In the genomic region with DNA sequence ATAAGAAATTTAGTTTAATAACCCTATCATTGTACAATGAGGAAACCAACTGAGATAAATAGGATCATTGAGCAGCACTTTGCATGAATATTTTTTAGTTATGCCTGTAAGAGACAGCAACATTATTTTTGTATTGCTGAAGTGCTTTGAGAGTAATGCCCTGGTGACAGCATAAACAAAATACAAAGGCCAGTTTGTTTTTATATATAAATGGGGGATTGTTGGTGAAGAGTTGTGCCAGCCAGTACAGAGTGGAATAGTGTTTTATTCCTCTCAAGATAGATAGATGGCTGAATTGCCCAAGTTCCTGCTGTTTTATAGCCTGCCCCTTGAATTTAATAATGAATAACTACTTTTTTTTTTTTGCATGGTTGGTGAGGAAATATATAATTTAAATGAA, we compare ENCODE assay signal across 25 cellular contexts.
"Had no signal": no experiment of that assay in that cellular context is flagged by ENCODE, and none has a peak within 500 bp of the region (broad histone marks: within the 10 kb centered on the region; RNA-seq: fewer than 3 reads in every experiment).

No MANE protein-coding gene starts in this region.

- ATAC-seq: activated naive CD4-positive, alpha-beta T cell treated with anti-CD3 and anti-CD28 coated beads, Interleukin-2, amount 50 U/mL, for 72 hours; activated naive CD8-positive, alpha-beta T cell treated with anti-CD3 and anti-CD28 coated beads, Interleukin-2, amount 50 U/mL, for 24 hours; activated T-cell treated with anti-CD3 and anti-CD28 coated beads, Interleukin-2, amount 50 U/mL, for 4 hours; body of pancreas; T-cell had no signal

- H3K4me1 ChIP-seq: ascending aorta, body of pancreas, Peyer's patch, SJSA1 had no signal

- H3K27me3 ChIP-seq: ascending aorta, body of pancreas, Peyer's patch, SJSA1 had no signal

- DNase-seq: activated B cell treated with CpG ODN at 0.5 μM for 24 hours; activated CD4-positive, alpha-beta T cell treated with anti-CD3 and anti-CD28 coated beads for 1 hour; activated CD4-positive, alpha-beta T cell treated with anti-CD3 and anti-CD28 coated beads, Interleukin-2, amount 10 ng/mL, durations not matched to agents 24 days and 14 days; activated CD4-positive, alpha-beta T cell treated with anti-CD3 and anti-CD28 coated beads, Interleukin-2, amount 50 U/mL, for 48 hours; activated CD8-positive, alpha-beta memory T cell treated with anti-CD3 and anti-CD28 coated beads for 24 hours; activated effector memory CD4-positive, alpha-beta T cell treated with anti-CD3 and anti-CD28 coated beads, Interleukin-2, amount 50 U/mL, for 16 hours; activated naive CD4-positive, alpha-beta T cell treated with Interleukin-2 at 50 U/mL for 16 hours; activated naive CD8-positive, alpha-beta T cell treated with anti-CD3 and anti-CD28 coated beads, Interleukin-2, amount 50 U/mL, for 24 hours; activated T-cell treated with anti-CD3 and anti-CD28 coated beads, Interleukin-2, amount 50 U/mL, for 4 hours; amniotic stem cell; body of pancreas; KG1; NCI-H1092; NCI-H1930; NCI-H2107; NCI-H510A treated with DMSO at 0.1 percent for 48 hours; NCI-H69; Peyer's patch; SHP77; T-cell; T-helper 2 cell; T1000 had no signal

- H3K27ac ChIP-seq: ascending aorta, body of pancreas, Peyer's patch, SJSA1 had no signal
